Comparison of ENCODE assay signal across 29 cellular contexts in the genomic region with DNA sequence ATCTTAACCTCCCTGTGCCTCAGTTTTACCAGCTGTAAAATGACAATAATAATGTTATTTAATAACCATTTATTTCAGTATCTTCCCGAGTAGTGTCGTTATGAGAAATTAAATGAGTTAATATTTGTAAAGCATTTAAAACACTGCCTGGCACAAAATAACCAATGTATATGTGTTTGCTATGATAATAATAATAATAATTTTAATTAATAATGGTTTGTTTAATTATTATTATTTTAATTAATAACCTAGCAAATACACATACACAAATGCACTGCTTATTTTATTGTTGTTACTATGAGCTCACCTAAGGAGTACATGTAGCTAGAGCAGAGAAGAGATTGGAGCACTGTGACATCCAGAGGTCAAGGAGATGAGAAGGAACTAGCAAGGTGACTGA. TPM values are rescaled to one million over a fixed set of nuclear protein-coding genes. Genes with fewer than 3 reads are reported as not detected.
DNase-seq lines count a peak whose midpoint lies in the region; ATAC-seq, FAIRE-seq and TF ChIP-seq lines count a peak whose summit lies in the region.
"Had no signal": no experiment of that assay in that cellular context is flagged by ENCODE, and none has a peak within 500 bp of the region (broad histone marks: within the 10 kb centered on the region; RNA-seq: fewer than 3 reads in every experiment).

No MANE protein-coding gene starts in this region.

- H3K4me1 Mint-ChIP-seq in WTC11: peaks cover 6% of the 10 kb centered on the region
- H3K4me1 Mint-ChIP-seq: CD14-positive monocyte had no signal

- no peaks in the 10 kb centered on the region; the same call in 1 of the 2 replicates for H3K27me3 Mint-ChIP-seq in WTC11 (ENCODE audit: low read depth)
- H3K27me3 Mint-ChIP-seq: CD4-positive, alpha-beta T cell had no signal

- H3K4me3 Mint-ChIP-seq in WTC11: no peak overlapping the region
- H3K4me3 Mint-ChIP-seq: B cell; CD14-positive monocyte; CD4-positive, alpha-beta memory T cell; CD4-positive, alpha-beta T cell; CD4-positive, CD25-positive, alpha-beta regulatory T cell; CD8-positive, alpha-beta memory T cell; CD8-positive, alpha-beta T cell had no signal

- no peak for ATAC-seq in WTC11
- no peak for ATAC-seq in HG03432 (IDR thresholded peaks at IDR 0.05; ENCODE audit: unreplicated experiment)
- ATAC-seq: A549; CD8-positive, alpha-beta T cell had no signal

- CTCF ChIA-PET in WTC11 (lab: Charles Lee): interaction anchor here (1.5 kb wide), 1 partner anchor 45 kb away, joined by 4 read pairs; no protein-coding TSS in a partner anchor

- peak; percentile 23 for FAIRE-seq in G401.6 (lab: Jason Lieb, UNC)
- FAIRE-seq: A204.1, A549, D721Med had no signal

- H3K27ac Mint-ChIP-seq in WTC11: no peak overlapping the region
- H3K27ac Mint-ChIP-seq: B cell; CD14-positive monocyte; CD4-positive, alpha-beta T cell; CD4-positive, CD25-positive, alpha-beta regulatory T cell; CD8-positive, alpha-beta memory T cell; CD8-positive, alpha-beta T cell had no signal

- no peak for TF ChIP-seq CTCF in WTC11 (IDR thresholded peaks at IDR 0.05)

- DNase-seq in WTC11 (ENCODE audit: low spot score): no peak
- DNase-seq in H4 (ENCODE audit: low spot score): no peak
- DNase-seq: 8988T; ACHN; AML-193; BE2C; C1 segment of cervical spinal cord; Caco-2; Calu3; CD4-positive, alpha-beta memory T cell; CD4-positive, alpha-beta T cell; CD4-positive, CD25-positive, alpha-beta regulatory T cell; CD8-positive, alpha-beta memory T cell; CD8-positive, alpha-beta T cell; COR-L47; DMS 273 treated with DMSO at 0.1 percent for 48 hours; DMS153; DMS53; DMS79; DMS79 treated with DMSO at 0.1 percent for 48 hours; DND-41; EL had no signal

- H3K9me3 Mint-ChIP-seq in WTC11: peaks cover 9% of the 10 kb centered on the region
- H3K9me3 Mint-ChIP-seq: CD4-positive, alpha-beta T cell; CD8-positive, alpha-beta memory T cell had no signal

- POLR2A ChIA-PET in WTC11 (lab: Charles Lee): no interaction called here

- H3K36me3 Mint-ChIP-seq in WTC11: peaks cover 2% of the 10 kb centered on the region; the same call in 1 of the 2 replicates
- H3K36me3 Mint-ChIP-seq: CD14-positive monocyte; CD4-positive, alpha-beta memory T cell; CD4-positive, CD25-positive, alpha-beta regulatory T cell; CD8-positive, alpha-beta T cell had no signal

TF ChIP-seq in WTC11, 78 proteins besides CTCF, POLR2A, EP300 and RAD21:
- TF ChIP-seq NFYB (CRISPR knock-in tag; conservative IDR thresholded peaks at IDR 0.05; ENCODE audit: low read depth) (no peak), HMGA2 (CRISPR knock-in tag; IDR thresholded peaks at IDR 0.05) (peak; percentile 91)
TF ChIP-seq in WTC11: peak in this region for 1.

RNA-seq across cellular contexts. Expression of a gene that starts 18.2 kb away (rescaled TPM):
- total RNA-seq in WTC11 (2021): 0.57 to 1.7 TPM (median 1.1 TPM) in 3 replicates
- 81.4 and 112 TPM in 2 replicates for total RNA-seq in H4 (2014; rRNA removed; shearing (Covaris generic))
- total RNA-seq: CD4-positive, alpha-beta T cell; CD4-positive, CD25-positive, alpha-beta regulatory T cell; CD8-positive, alpha-beta T cell had no signal

RNA-seq across cellular contexts. Expression of a gene that starts 46.6 kb away (rescaled TPM):
- 31.8 to 40.8 TPM (median 34.4 TPM) in 3 replicates for total RNA-seq in WTC11 (2021)
- 75.4 and 90.5 TPM in 2 replicates for total RNA-seq in H4 (2014; rRNA removed; shearing (Covaris generic))

Comparison
In these comparisons a context has a peak if more than half of its experiments do, and no peak if none do; other contexts are left out.
1. RNA of a gene that starts 18.2 kb away (total RNA-seq): 81.4 to 112 TPM in H4; 0.57 to 1.7 TPM in WTC11; every median in the first group is over 10 times any median in the second.